In genomic region chr18:73563345-73563744, GRCh38 we compare ENCODE assay signal across 22 cellular contexts.
DNase-seq lines count a peak whose midpoint lies in the region; ATAC-seq and TF ChIP-seq lines count a peak whose summit lies in the region.
"Had no signal": no experiment of that assay in that cellular context is flagged by ENCODE, and none has a peak within 500 bp of the region (broad histone marks: within the 10 kb centered on the region; RNA-seq: fewer than 3 reads in every experiment).

No MANE protein-coding gene starts in this region.

- 74 to 86% methylated on average over 4 of the region's 4 CpGs for WGBS in heart right ventricle, 2 donors

- no peaks in the 10 kb centered on the region for H3K9me3 ChIP-seq in left ventricle myocardium inferior (replicated peaks)
- H3K9me3 ChIP-seq in heart right ventricle = no peaks in the 10 kb centered on the region
- no peaks in the 10 kb centered on the region for H3K9me3 ChIP-seq in vagina
- H3K9me3 ChIP-seq: Caco-2, prostate gland had no signal

- H3K4me3 ChIP-seq in left ventricle myocardium inferior (no peak overlapping the region), heart right ventricle (no peak overlapping the region), astrocyte of the spinal cord (ENCODE audit: low read depth, low read length) (no peak overlapping the region), fibroblast of villous mesenchyme (ENCODE audit: low read depth, low read length) (no peak overlapping the region), vagina (no peak overlapping the region)
- H3K4me3 ChIP-seq: prostate gland had no signal

- no peak for TF ChIP-seq POLR2A in vagina (IDR thresholded peaks at IDR 0.05)

- H3K4me1 ChIP-seq in left ventricle myocardium inferior (no peaks in the 10 kb centered on the region), heart right ventricle (no peaks in the 10 kb centered on the region), vagina (no peaks in the 10 kb centered on the region)
- H3K4me1 ChIP-seq: Caco-2, prostate gland had no signal

- no peak for TF ChIP-seq CTCF in left ventricle myocardium inferior (IDR thresholded peaks at IDR 0.05; ENCODE audit: borderline replicate concordance)
- TF ChIP-seq CTCF in heart right ventricle (IDR thresholded peaks at IDR 0.05) = no peak
- no peak for TF ChIP-seq CTCF in astrocyte of the spinal cord (IDR thresholded peaks at IDR 0.05; ENCODE audit: low read depth, low read length)
- no peak for TF ChIP-seq CTCF in fibroblast of villous mesenchyme (IDR thresholded peaks at IDR 0.05; ENCODE audit: insufficient read depth, low read depth, low read length)
- TF ChIP-seq CTCF in vagina (IDR thresholded peaks at IDR 0.05) = no peak

- no peak for DNase-seq in left ventricle myocardium inferior
- DNase-seq in heart right ventricle = no peak
- peak; percentile 54 for DNase-seq in astrocyte of the spinal cord (ENCODE audit: low read depth, low spot score)
- DNase-seq in fibroblast of villous mesenchyme (ENCODE audit: low read depth) = peak; percentile 11
- DNase-seq in DMS153 (lab: John Stamatoyannopoulos, UW) = no peak
- no peak for DNase-seq in iPS-NIHi7 (ENCODE audit: extremely low spot score)
- DNase-seq in vagina (ENCODE audit: extremely low spot score in 2 of 2) = no peak
- DNase-seq in NCI-H146 (lab: John Stamatoyannopoulos, UW) = no peak
- DNase-seq: 8988T; activated CD8-positive, alpha-beta memory T cell treated with anti-CD3 and anti-CD28 coated beads, Interleukin-2, amount 50 U/mL, for 48 hours; activated naive CD4-positive, alpha-beta T cell treated with anti-CD3 and anti-CD28 coated beads for 36 hours; Caco-2; caudate nucleus; hypothalamus; left ventricle myocardium superior; naive B cell; NCI-H1694; NCI-H526; T-cell had no signal

- intact Hi-C loops in left ventricle myocardium inferior (cut with micrococcal nuclease) (no loop called here), heart right ventricle (cut with DNase I) (loop anchor here in 1 of 10 donors (5.0 kb wide), 1 partner anchor 386 kb away; no protein-coding TSS in a partner anchor), vagina (cut with DNase I) (no loop called here)

- no peak for ATAC-seq in heart right ventricle
- ATAC-seq: activated CD4-positive, CD25-positive, alpha-beta regulatory T cell treated with anti-CD3 and anti-CD28 coated beads, Interleukin-2, amount 50 U/mL, for 24 hours; left ventricle myocardium superior; Panc1; T-cell had no signal

- no peaks in the 10 kb centered on the region for H3K36me3 ChIP-seq in left ventricle myocardium inferior
- no peaks in the 10 kb centered on the region for H3K36me3 ChIP-seq in heart right ventricle
- no peaks in the 10 kb centered on the region for H3K36me3 ChIP-seq in vagina
- H3K36me3 ChIP-seq: prostate gland had no signal

- in situ Hi-C loops in astrocyte of the spinal cord (cut with HindIII; ENCODE audit: low sequenced_read_pairs) = no loop called here

- H3K27me3 ChIP-seq in left ventricle myocardium inferior (ENCODE audit: low read depth) (no peaks in the 10 kb centered on the region), heart right ventricle (no peaks in the 10 kb centered on the region), vagina (no peaks in the 10 kb centered on the region)

- H3K27ac ChIP-seq in left ventricle myocardium inferior (replicated peaks) (peak overlapping the region; percentile 34), heart right ventricle (peak overlapping the region in 2 of 10 donors; percentile 35 to 46), vagina (no peak overlapping the region)
- H3K27ac ChIP-seq: prostate gland had no signal

Comparison
In these comparisons a context has a peak if more than half of its experiments do, and no peak if none do; other contexts are left out.
1. DNase-seq: peak in astrocyte of the spinal cord (single experiment) and fibroblast of villous mesenchyme (single experiment); none in left ventricle myocardium inferior (single experiment), heart right ventricle (0 of 2), DMS153 (single experiment), iPS-NIHi7 (single experiment), vagina (0 of 2) and NCI-H146 (single experiment).